ENCODE assay signal across 16 cellular contexts in genomic region chr3:119783883-119784282, GRCh38. TPM values are rescaled to one million over a fixed set of nuclear protein-coding genes. Genes with fewer than 3 reads are reported as not detected.
"Had no signal": no experiment of that assay in that cellular context is flagged by ENCODE, and none has a peak within 500 bp of the region (broad histone marks: within the 10 kb centered on the region; RNA-seq: fewer than 3 reads in every experiment).

No MANE protein-coding gene starts in this region.

- H3K27ac ChIP-seq: right atrium auricular region, thyroid gland, uterus had no signal

- H3K4me3 ChIP-seq: right atrium auricular region, smooth muscle cell, thyroid gland, uterus had no signal

- DNase-seq: activated CD4-positive, alpha-beta T cell treated with anti-CD3 and anti-CD28 coated beads, Interleukin-2, amount 50 U/mL, for 1 hour; activated CD4-positive, CD25-positive, alpha-beta regulatory T cell; activated effector memory CD4-positive, alpha-beta T cell treated with Interleukin-2 at 50 U/mL for 16 hours; amniotic stem cell; endodermal cell; immature natural killer cell; left cardiac atrium; naive thymus-derived CD8-positive, alpha-beta T cell; thyroid gland; uterus had no signal

- H3K4me1 ChIP-seq: right atrium auricular region, thyroid gland, uterus had no signal

- ATAC-seq: left cardiac atrium; naive thymus-derived CD8-positive, alpha-beta T cell had no signal

- FAIRE-seq: TTC549 had no signal

- H3K9me3 ChIP-seq: right atrium auricular region, thyroid gland, uterus had no signal

- H3K4me2 ChIP-seq: smooth muscle cell had no signal

- H3K27me3 ChIP-seq: right atrium auricular region, thyroid gland, uterus had no signal

- H3K36me3 ChIP-seq: right atrium auricular region, thyroid gland, uterus had no signal

RNA-seq across cellular contexts. Expression of gene NR1I2, which starts 2.0 kb away (rescaled TPM):
- total RNA-seq: glomerular endothelial cell, lung microvascular endothelial cell, mononuclear cell, smooth muscle cell had no signal
- polyA plus RNA-seq: smooth muscle cell had no signal
